Comparison of ENCODE assay signal across 1 cellular context in genomic region chr18:71630686-71631085, GRCh38.
TF ChIP-seq lines count a peak whose summit lies in the region.

No MANE protein-coding gene starts in this region.

TF ChIP-seq in SK-N-SH, 30 proteins besides CTCF, POLR2A, EP300 and RAD21 (continued from another document):
- no peak for TF ChIP-seq MAX (IDR thresholded peaks at IDR 0.05; ENCODE audit: low read depth)
- TF ChIP-seq EZH2phosphoT487 (IDR thresholded peaks at IDR 0.05; ENCODE audit: borderline replicate concordance, low read depth), result no peak
- no peak for TF ChIP-seq IRF3 (IDR thresholded peaks at IDR 0.05; ENCODE audit: low read depth, low read length)
- no peak for TF ChIP-seq JUND (IDR thresholded peaks at IDR 0.05)
- no peak for TF ChIP-seq NFIC (IDR thresholded peaks at IDR 0.05; ENCODE audit: borderline replicate concordance)
- TF ChIP-seq RXRA (IDR thresholded peaks at IDR 0.05; ENCODE audit: borderline replicate concordance, low read depth), result no peak
- TF ChIP-seq FOSL2 (IDR thresholded peaks at IDR 0.05; ENCODE audit: borderline replicate concordance, low read depth), result no peak
- TF ChIP-seq TAF1 (IDR thresholded peaks at IDR 0.05; ENCODE audit: borderline replicate concordance, low read depth, low read length), result no peak
- no peak for TF ChIP-seq TCF12 (IDR thresholded peaks at IDR 0.05)
- TF ChIP-seq TEAD4 (IDR thresholded peaks at IDR 0.05; ENCODE audit: borderline replicate concordance, insufficient read depth), result no peak
